In the genomic region with DNA sequence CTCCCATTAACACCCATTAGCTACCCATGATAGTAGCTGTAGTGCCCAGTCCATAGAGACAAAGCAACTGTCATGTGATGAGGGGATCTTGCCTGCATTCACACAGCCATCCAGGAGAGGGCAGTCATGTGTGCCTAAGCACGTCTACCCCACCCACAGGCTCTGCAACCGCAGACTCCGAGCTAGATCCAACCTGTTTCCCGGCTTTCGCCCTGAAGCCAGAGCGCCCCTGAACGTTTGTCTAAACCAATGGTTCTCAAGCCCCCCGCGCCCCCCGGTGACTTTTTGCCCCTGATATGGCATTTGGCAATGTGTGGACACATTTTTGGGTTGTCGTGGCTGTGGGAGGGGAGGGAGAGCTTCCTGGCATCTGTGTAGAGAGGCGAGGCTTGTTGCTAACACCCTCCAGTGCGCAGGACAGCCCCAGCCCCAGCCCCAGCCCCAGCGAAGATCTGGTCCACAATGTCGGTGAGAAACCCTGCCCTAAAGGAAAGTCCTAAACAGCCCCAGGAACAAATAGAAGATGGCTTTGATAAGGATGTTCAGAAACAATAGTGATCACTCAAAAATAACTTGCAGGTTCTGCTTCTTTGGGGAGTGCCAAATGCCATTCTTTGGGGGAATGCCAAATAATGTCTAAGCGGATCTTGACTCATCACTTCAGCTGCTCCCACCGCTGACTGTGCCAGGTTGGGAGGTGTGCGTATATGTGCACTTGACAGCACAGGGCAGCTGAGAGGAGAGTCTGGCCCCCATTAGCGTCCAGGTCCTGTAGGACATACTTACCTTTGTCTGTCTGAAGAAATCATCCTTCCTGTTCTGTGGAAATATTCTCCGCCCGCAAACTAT, we compare ENCODE assay signal across 8 cellular contexts. TPM values are rescaled to one million over a fixed set of nuclear protein-coding genes. Genes with fewer than 3 reads are reported as not detected.
DNase-seq lines count a peak whose midpoint lies in the region; FAIRE-seq and TF ChIP-seq lines count a peak whose summit lies in the region.

No MANE protein-coding gene starts in this region.

- no peaks in the 10 kb centered on the region for H3K27me3 ChIP-seq in HAP-1 (ENCODE audit: low read depth)
- no peaks in the 10 kb centered on the region for H3K27me3 ChIP-seq in testis

- TF ChIP-seq CTCF in glutamatergic neuron (IDR thresholded peaks at IDR 0.05; ENCODE audit: partially characterized antibody, unreplicated experiment) (peak; percentile 70), testis (IDR thresholded peaks at IDR 0.05) (peak; percentile 83 to 93 (median 89))

- FAIRE-seq in G401.6 (lab: Jason Lieb, UNC), result peak; percentile 96

- no peaks in the 10 kb centered on the region for H3K4me1 Mint-ChIP-seq in activated naive CD4-positive, alpha-beta T cell treated with anti-CD3 and anti-CD28 coated beads for 36 hours (ENCODE audit: low read depth)
- H3K4me1 Mint-ChIP-seq in glutamatergic neuron (ENCODE audit: low read depth, unreplicated experiment), result peaks cover 4% of the 10 kb centered on the region

- H3K36me3 Mint-ChIP-seq in activated naive CD4-positive, alpha-beta T cell treated with anti-CD3 and anti-CD28 coated beads for 36 hours (ENCODE audit: low read depth), result no peaks in the 10 kb centered on the region
- H3K36me3 Mint-ChIP-seq in glutamatergic neuron (ENCODE audit: unreplicated experiment), result no peaks in the 10 kb centered on the region

- peak overlapping the region; percentile 42 to 69 for H3K27ac ChIP-seq in testis

- H3K9me3 ChIP-seq in HAP-1 (no peaks in the 10 kb centered on the region), testis (no peaks in the 10 kb centered on the region)

- H3K4me3 Mint-ChIP-seq in activated naive CD4-positive, alpha-beta T cell treated with anti-CD3 and anti-CD28 coated beads for 36 hours, result no peak overlapping the region
- H3K4me3 Mint-ChIP-seq in glutamatergic neuron (ENCODE audit: unreplicated experiment), result no peak overlapping the region

- 14 to 20% methylated on average over 20 of the region's 21 CpGs for WGBS in testis, 2 donors

- no peaks in the 10 kb centered on the region for H3K36me3 ChIP-seq in HAP-1 (replicated peaks)
- no peaks in the 10 kb centered on the region for H3K36me3 ChIP-seq in testis (ENCODE audit: low read depth, missing control alignments)

- peaks cover 6% of the 10 kb centered on the region for H3K4me1 ChIP-seq in HAP-1
- H3K4me1 ChIP-seq in testis, result peaks cover 14% of the 10 kb centered on the region

- no peak for TF ChIP-seq POLR2A in testis (IDR thresholded peaks at IDR 0.05)

- no peaks in the 10 kb centered on the region for H3K9me3 Mint-ChIP-seq in activated naive CD4-positive, alpha-beta T cell treated with anti-CD3 and anti-CD28 coated beads for 36 hours
- H3K9me3 Mint-ChIP-seq in glutamatergic neuron (ENCODE audit: unreplicated experiment), result no peaks in the 10 kb centered on the region

- H3K4me3 ChIP-seq in HAP-1 (peak overlapping the region; percentile 18), testis (peak overlapping the region in 1 of 2 donors; percentile 39)

- peaks cover 3% of the 10 kb centered on the region for H3K27me3 Mint-ChIP-seq in activated naive CD4-positive, alpha-beta T cell treated with anti-CD3 and anti-CD28 coated beads for 36 hours (ENCODE audit: low read depth)
- H3K27me3 Mint-ChIP-seq in glutamatergic neuron (ENCODE audit: unreplicated experiment), result peaks cover 2% of the 10 kb centered on the region

- CTCF ChIA-PET in activated naive CD4-positive, alpha-beta T cell treated with anti-CD3 and anti-CD28 coated beads for 36 hours (lab: Charles Lee), result interaction anchor here (0.5 to 4.9 kb wide), 55 partner anchors 10 to 1959 kb away, joined by 3 to 118 read pairs (median 4); partner anchors contain the start of gene RWDD3

- intact Hi-C loops in activated naive CD4-positive, alpha-beta T cell treated with anti-CD3 and anti-CD28 coated beads for 36 hours (cut with micrococcal nuclease), result loop anchor here (1.0 to 2.0 kb wide), 6 partner anchors 72 to 380 kb away; partner anchors contain the start of genes ALG14, CNN3, RWDD3 and TLCD4
- intact Hi-C loops in testis (cut with DNase I; ENCODE audit: low total_unique reads), result loop anchor here (10.0 kb wide), 1 partner anchor 190 kb away; no protein-coding TSS in a partner anchor

- H3K27ac Mint-ChIP-seq in activated naive CD4-positive, alpha-beta T cell treated with anti-CD3 and anti-CD28 coated beads for 36 hours, result no peak overlapping the region
- H3K27ac Mint-ChIP-seq in glutamatergic neuron (ENCODE audit: unreplicated experiment), result no peak overlapping the region

- in situ Hi-C loops in HAP-1 (cut with MboI; ENCODE audit: low sequenced_read_pairs), result loop anchor here (5.0 to 10.0 kb wide), 2 partner anchors 70 to 188 kb away; partner anchors contain the start of gene CNN3

- peak; percentile 87 to 90 for DNase-seq in HAP-1 (ENCODE audit: low spot score in 2 of 2)
- DNase-seq in M059J (ENCODE audit: low read depth), result peak; percentile 96
- peak; percentile 73 for DNase-seq in SHP77 treated with DMSO at 0.1 percent for 48 hours (lab: John Stamatoyannopoulos, UW)
- peak; percentile 91 for DNase-seq in activated naive CD4-positive, alpha-beta T cell treated with anti-CD3 and anti-CD28 coated beads for 36 hours
- peak; percentile 83 for DNase-seq in glutamatergic neuron
- DNase-seq in occipital lobe (lab: John Stamatoyannopoulos, UW), result peak; percentile 65
- peak; percentile 94 for DNase-seq in testis

RNA-seq across cellular contexts. Expression of gene SLC44A3, which starts 34.5 kb away (rescaled TPM):
- total RNA-seq in M059J (2014; rRNA removed; shearing (Covaris generic)), result 1.4 and 2.8 TPM in 2 replicates
- total RNA-seq in activated naive CD4-positive, alpha-beta T cell treated with anti-CD3 and anti-CD28 coated beads for 36 hours, result not detected
- 129 TPM for total RNA-seq in glutamatergic neuron (ENCODE audit: unreplicated experiment)
- total RNA-seq in occipital lobe, result 2.2 TPM
- total RNA-seq in testis, result 1 to 10 TPM; 2.7 to 3.4 TPM
- polyA plus RNA-seq in testis (ENCODE audit: insufficient read depth, low read depth, low replicate concordance), result 6.4 TPM

Comparison
In these comparisons a context has a peak if more than half of its experiments do, and no peak if none do; other contexts are left out.
1. RNA of gene SLC44A3, which starts 34.5 kb away (total RNA-seq): 129 TPM in glutamatergic neuron (single experiment); 2.7 to 3.4 TPM in testis, 2.2 TPM in occipital lobe (single experiment), 1.4 to 2.8 TPM in M059J and not detected in activated naive CD4-positive, alpha-beta T cell treated with anti-CD3 and anti-CD28 coated beads for 36 hours; every median in the first group is over 10 times any median in the second.
2. Peak in every context shown above with its lines, with median percentiles within 50 percentile points of each other: DNase-seq.